1 cellular context compared by ENCODE assay signal in genomic region chr3:111915905-111916304, GRCh38.
TF ChIP-seq lines count a peak whose summit lies in the region.

No MANE protein-coding gene starts in this region.

TF ChIP-seq in GM23338, 12 proteins besides CTCF, POLR2A, EP300 and RAD21:
- TF ChIP-seq REST (IDR thresholded peaks at IDR 0.05; ENCODE audit: unreplicated experiment) (no peak), EZH2phosphoT487 (IDR thresholded peaks at IDR 0.05; ENCODE audit: unreplicated experiment) (no peak), NANOG (IDR thresholded peaks at IDR 0.05; ENCODE audit: borderline replicate concordance) (no peak), ZNF114 (CRISPR knock-in tag; IDR thresholded peaks at IDR 0.05) (no peak), STAT1 (IDR thresholded peaks at IDR 0.05; ENCODE audit: unreplicated experiment) (no peak), CREB1 (CRISPR knock-in tag; IDR thresholded peaks at IDR 0.05; ENCODE audit: low read depth) (no peak), ZNF462 (CRISPR knock-in tag; IDR thresholded peaks at IDR 0.05) (no peak), POLR2AphosphoS5 (IDR thresholded peaks at IDR 0.05; ENCODE audit: low read depth) (no peak), ZNF331 (CRISPR knock-in tag; IDR thresholded peaks at IDR 0.05; ENCODE audit: low read depth) (no peak), ETS1 (IDR thresholded peaks at IDR 0.05) (no peak), JUNB (IDR thresholded peaks at IDR 0.05; ENCODE audit: unreplicated experiment) (no peak), EZH2 (IDR thresholded peaks at IDR 0.05; ENCODE audit: low read depth, unreplicated experiment) (no peak)
